ENCODE assay signal across 1 cellular context in the genomic region with DNA sequence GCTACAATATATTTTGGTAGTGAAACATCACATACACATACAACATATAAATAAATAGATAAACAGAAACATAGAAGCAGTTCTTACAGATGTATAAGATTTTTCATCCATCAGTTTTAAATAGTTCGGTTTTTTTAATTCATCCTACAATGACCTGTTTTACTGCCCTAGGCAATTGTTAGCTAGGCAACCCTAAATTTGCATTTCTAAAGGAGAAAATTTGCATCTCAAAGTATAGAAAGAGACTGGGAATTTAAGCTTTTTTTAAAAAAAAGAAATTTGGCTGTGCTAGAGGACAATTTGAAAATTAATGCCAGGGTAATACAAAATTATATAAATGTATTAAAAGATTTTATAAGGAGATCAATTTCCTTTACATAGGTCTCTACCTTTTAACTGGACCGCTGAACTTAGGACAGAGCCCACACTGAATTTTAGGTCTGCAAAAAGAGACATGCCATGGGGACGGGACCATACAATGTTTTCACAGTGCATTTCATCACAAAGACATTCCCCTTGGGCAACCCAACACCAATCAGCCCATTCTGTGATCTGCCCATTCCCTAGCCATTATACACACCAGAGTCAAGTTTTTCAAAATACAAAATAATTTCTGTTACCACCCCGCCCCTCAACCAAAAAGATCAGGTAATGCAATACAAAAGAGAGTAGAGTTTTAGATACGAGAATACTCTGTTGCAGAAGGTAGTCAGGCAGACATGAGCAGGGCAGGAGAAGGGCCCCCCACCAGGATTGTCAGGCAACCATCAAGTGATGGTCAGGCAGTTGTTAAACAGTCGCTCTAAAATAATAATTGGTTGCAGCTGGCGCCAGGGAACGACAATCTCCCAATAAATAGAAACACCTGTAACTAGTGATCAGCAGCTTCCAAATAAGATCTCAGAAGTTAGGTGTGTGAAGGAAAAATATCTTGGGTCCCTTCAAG.
TF ChIP-seq lines count a peak whose summit lies in the region.

No MANE protein-coding gene starts in this region.

TF ChIP-seq in H1, 55 proteins besides CTCF, POLR2A, EP300 and RAD21:
- TF ChIP-seq TEAD4 (IDR thresholded peaks at IDR 0.05; ENCODE audit: low read depth, low read length) = 0 out of 2 replicates have a peak, but pooled peaks have one; percentile 10
- TF ChIP-seq, protein P1, sequence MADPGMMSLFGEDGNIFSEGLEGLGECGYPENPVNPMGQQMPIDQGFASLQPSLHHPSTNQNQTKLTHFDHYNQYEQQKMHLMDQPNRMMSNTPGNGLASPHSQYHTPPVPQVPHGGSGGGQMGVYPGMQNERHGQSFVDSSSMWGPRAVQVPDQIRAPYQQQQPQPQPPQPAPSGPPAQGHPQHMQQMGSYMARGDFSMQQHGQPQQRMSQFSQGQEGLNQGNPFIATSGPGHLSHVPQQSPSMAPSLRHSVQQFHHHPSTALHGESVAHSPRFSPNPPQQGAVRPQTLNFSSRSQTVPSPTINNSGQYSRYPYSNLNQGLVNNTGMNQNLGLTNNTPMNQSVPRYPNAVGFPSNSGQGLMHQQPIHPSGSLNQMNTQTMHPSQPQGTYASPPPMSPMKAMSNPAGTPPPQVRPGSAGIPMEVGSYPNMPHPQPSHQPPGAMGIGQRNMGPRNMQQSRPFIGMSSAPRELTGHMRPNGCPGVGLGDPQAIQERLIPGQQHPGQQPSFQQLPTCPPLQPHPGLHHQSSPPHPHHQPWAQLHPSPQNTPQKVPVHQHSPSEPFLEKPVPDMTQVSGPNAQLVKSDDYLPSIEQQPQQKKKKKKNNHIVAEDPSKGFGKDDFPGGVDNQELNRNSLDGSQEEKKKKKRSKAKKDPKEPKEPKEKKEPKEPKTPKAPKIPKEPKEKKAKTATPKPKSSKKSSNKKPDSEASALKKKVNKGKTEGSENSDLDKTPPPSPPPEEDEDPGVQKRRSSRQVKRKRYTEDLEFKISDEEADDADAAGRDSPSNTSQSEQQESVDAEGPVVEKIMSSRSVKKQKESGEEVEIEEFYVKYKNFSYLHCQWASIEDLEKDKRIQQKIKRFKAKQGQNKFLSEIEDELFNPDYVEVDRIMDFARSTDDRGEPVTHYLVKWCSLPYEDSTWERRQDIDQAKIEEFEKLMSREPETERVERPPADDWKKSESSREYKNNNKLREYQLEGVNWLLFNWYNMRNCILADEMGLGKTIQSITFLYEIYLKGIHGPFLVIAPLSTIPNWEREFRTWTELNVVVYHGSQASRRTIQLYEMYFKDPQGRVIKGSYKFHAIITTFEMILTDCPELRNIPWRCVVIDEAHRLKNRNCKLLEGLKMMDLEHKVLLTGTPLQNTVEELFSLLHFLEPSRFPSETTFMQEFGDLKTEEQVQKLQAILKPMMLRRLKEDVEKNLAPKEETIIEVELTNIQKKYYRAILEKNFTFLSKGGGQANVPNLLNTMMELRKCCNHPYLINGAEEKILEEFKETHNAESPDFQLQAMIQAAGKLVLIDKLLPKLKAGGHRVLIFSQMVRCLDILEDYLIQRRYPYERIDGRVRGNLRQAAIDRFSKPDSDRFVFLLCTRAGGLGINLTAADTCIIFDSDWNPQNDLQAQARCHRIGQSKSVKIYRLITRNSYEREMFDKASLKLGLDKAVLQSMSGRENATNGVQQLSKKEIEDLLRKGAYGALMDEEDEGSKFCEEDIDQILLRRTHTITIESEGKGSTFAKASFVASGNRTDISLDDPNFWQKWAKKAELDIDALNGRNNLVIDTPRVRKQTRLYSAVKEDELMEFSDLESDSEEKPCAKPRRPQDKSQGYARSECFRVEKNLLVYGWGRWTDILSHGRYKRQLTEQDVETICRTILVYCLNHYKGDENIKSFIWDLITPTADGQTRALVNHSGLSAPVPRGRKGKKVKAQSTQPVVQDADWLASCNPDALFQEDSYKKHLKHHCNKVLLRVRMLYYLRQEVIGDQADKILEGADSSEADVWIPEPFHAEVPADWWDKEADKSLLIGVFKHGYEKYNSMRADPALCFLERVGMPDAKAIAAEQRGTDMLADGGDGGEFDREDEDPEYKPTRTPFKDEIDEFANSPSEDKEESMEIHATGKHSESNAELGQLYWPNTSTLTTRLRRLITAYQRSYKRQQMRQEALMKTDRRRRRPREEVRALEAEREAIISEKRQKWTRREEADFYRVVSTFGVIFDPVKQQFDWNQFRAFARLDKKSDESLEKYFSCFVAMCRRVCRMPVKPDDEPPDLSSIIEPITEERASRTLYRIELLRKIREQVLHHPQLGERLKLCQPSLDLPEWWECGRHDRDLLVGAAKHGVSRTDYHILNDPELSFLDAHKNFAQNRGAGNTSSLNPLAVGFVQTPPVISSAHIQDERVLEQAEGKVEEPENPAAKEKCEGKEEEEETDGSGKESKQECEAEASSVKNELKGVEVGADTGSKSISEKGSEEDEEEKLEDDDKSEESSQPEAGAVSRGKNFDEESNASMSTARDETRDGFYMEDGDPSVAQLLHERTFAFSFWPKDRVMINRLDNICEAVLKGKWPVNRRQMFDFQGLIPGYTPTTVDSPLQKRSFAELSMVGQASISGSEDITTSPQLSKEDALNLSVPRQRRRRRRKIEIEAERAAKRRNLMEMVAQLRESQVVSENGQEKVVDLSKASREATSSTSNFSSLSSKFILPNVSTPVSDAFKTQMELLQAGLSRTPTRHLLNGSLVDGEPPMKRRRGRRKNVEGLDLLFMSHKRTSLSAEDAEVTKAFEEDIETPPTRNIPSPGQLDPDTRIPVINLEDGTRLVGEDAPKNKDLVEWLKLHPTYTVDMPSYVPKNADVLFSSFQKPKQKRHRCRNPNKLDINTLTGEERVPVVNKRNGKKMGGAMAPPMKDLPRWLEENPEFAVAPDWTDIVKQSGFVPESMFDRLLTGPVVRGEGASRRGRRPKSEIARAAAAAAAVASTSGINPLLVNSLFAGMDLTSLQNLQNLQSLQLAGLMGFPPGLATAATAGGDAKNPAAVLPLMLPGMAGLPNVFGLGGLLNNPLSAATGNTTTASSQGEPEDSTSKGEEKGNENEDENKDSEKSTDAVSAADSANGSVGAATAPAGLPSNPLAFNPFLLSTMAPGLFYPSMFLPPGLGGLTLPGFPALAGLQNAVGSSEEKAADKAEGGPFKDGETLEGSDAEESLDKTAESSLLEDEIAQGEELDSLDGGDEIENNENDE (IDR thresholded peaks at IDR 0.05; ENCODE audit: insufficient replicate concordance, low read length) = peak; percentile 46
- TF ChIP-seq, protein P2, sequence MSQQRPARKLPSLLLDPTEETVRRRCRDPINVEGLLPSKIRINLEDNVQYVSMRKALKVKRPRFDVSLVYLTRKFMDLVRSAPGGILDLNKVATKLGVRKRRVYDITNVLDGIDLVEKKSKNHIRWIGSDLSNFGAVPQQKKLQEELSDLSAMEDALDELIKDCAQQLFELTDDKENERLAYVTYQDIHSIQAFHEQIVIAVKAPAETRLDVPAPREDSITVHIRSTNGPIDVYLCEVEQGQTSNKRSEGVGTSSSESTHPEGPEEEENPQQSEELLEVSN (IDR thresholded peaks at IDR 0.05) = no peak
- 0 out of 2 replicates have a peak, but pooled peaks have one; percentile 33 for TF ChIP-seq CEBPB (IDR thresholded peaks at IDR 0.05; ENCODE audit: low read depth, low read length)
